In the genomic region with DNA sequence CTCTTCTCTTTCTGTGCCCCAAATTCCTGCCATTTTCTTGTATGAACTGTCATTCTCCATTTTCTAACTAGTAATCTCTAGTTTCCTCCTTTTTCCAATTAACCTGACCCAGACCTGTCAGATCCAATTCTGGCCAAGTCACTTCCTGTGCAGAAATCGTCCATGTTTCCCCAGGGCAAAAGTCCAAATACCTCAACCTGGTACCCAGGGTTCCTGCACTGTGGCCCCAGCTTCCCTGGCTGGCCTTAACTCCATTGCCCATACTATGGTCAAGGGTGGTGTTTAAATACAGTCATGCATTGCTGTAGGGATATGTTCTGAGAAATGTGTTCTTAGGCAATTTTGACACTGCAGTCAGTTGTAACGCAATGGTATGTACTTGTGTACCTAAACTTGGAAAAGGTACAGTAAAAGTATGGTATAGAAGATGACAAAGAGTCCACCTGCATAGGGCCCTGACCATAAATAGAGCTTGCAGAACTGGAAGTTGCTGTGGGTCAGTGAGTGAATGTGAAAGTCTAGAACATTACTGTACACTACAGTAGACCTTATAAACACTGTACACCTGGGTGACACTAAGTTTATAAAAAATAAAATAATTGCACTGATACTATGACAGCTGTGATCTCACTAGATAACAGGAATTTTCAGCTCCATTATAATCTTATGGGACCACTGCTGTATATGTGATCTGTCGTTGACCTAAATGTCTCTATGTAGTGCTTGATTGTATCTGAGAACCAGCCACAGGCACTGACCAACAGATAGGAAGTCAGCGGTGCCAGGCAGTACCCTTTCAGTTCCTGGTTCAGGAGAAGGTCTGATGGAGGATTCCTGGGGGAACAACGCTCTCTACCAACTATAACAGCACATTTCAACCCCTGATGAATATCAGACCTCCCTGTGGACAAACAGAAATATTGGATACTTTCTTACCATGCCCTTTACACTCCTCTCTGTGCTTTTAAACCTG, we compare ENCODE assay signal across 15 cellular contexts.
DNase-seq lines count a peak whose midpoint lies in the region; ATAC-seq lines count a peak whose summit lies in the region.
"Had no signal": no experiment of that assay in that cellular context is flagged by ENCODE, and none has a peak within 500 bp of the region (broad histone marks: within the 10 kb centered on the region; RNA-seq: fewer than 3 reads in every experiment).

No MANE protein-coding gene starts in this region.

- no peak overlapping the region for H3K27ac ChIP-seq in right cardiac atrium (ENCODE audit: low read length)
- H3K27ac ChIP-seq: SJSA1 had no signal

- H3K27me3 ChIP-seq in right cardiac atrium (ENCODE audit: control insufficient read depth, insufficient read depth): no peaks in the 10 kb centered on the region
- H3K27me3 ChIP-seq: SJSA1 had no signal

- no peaks in the 10 kb centered on the region for H3K4me1 ChIP-seq in right cardiac atrium (ENCODE audit: control insufficient read depth, insufficient read depth, low read length)

- intact Hi-C loops in right cardiac atrium (cut with DNase I): no loop called here

- ATAC-seq in GM18499 (IDR thresholded peaks at IDR 0.05; ENCODE audit: insufficient read depth, unreplicated experiment) (peak; percentile 74), GM19372 (IDR thresholded peaks at IDR 0.05; ENCODE audit: low read depth, unreplicated experiment) (peak; percentile 85), HG02610 (IDR thresholded peaks at IDR 0.05; ENCODE audit: unreplicated experiment) (peak; percentile 68), HG03432 (IDR thresholded peaks at IDR 0.05; ENCODE audit: unreplicated experiment) (peak; percentile 76), right cardiac atrium (no peak)

- 78% methylated on average over 5 of the region's 5 CpGs for WGBS in right cardiac atrium

- no peak overlapping the region for H3K4me3 ChIP-seq in right cardiac atrium (ENCODE audit: low read length)
- H3K4me3 ChIP-seq: SJSA1 had no signal

- H3K9me3 ChIP-seq in right cardiac atrium (ENCODE audit: control insufficient read depth, low read length): no peaks in the 10 kb centered on the region
- H3K9me3 ChIP-seq: SJSA1 had no signal

- DNase-seq in right cardiac atrium (no peak), NCI-H187 (lab: John Stamatoyannopoulos, UW) (no peak), NOMO-1 treated with dmso at 0.1 percent for 144 hours (lab: John Stamatoyannopoulos, UW; ENCODE audit: unreplicated experiment) (no peak), NK-92 (lab: John Stamatoyannopoulos, UW; ENCODE audit: unreplicated experiment) (no peak)
- DNase-seq: activated T-cell treated with anti-CD3 and anti-CD28 coated beads, Interleukin-2, amount 50 U/mL, for 24 hours; aorta; NCI-H1092 treated with DMSO at 0.1 percent for 48 hours; NCI-H526; stimulated activated CD4-positive, alpha-beta T cell treated with anti-CD3 and anti-CD28 coated beads, Interleukin-2, amount 100 ng/mL, for 24 hours; stimulated activated naive CD4-positive, alpha-beta T cell had no signal

Comparison
In these comparisons a context has a peak if more than half of its experiments do, and no peak if none do; other contexts are left out.
1. ATAC-seq: peak in GM18499 (single experiment), GM19372 (single experiment), HG02610 (single experiment) and HG03432 (single experiment); none in right cardiac atrium (0 of 2).